ENCODE assay signal across 2 cellular contexts in genomic region chr17:59702304-59702703, GRCh38.
A peak's percentile ranks its signal among the peaks of the same experiment; 100 is the strongest.
TF ChIP-seq lines count a peak whose summit lies in the region.

No MANE protein-coding gene starts in this region.

TF ChIP-seq in SK-N-SH, 30 proteins besides CTCF, POLR2A, EP300 and RAD21:
- peak; percentile 6; the same call in 1 of the 2 replicates for TF ChIP-seq POLR2AphosphoS5 (IDR thresholded peaks at IDR 0.05; ENCODE audit: low read depth, low read length)
- no peak for TF ChIP-seq TEAD4 (IDR thresholded peaks at IDR 0.05; ENCODE audit: borderline replicate concordance, insufficient read depth)

TF ChIP-seq in SK-N-SH treated with all-trans-retinoic acid at 6 μM for 48 hours, 23 proteins besides CTCF, POLR2A, EP300 and RAD21:
- TF ChIP-seq ISL1 (CRISPR knock-in tag; IDR thresholded peaks at IDR 0.05) (no peak), TCF4 (CRISPR knock-in tag; IDR thresholded peaks at IDR 0.05; ENCODE audit: borderline replicate concordance) (no peak), ARNTL (CRISPR knock-in tag; IDR thresholded peaks at IDR 0.05; ENCODE audit: borderline replicate concordance, low read depth) (no peak), TSHZ2 (CRISPR knock-in tag; IDR thresholded peaks at IDR 0.05) (no peak), ZFP3 (CRISPR knock-in tag; IDR thresholded peaks at IDR 0.05) (no peak), RARB (CRISPR knock-in tag; IDR thresholded peaks at IDR 0.05) (no peak), OSR1 (CRISPR knock-in tag; IDR thresholded peaks at IDR 0.05) (no peak), ZC3H10 (CRISPR knock-in tag; IDR thresholded peaks at IDR 0.05) (no peak), CSRNP3 (CRISPR knock-in tag; IDR thresholded peaks at IDR 0.05) (no peak), ZFP30 (CRISPR knock-in tag; IDR thresholded peaks at IDR 0.05) (no peak), CSDC2 (CRISPR knock-in tag; IDR thresholded peaks at IDR 0.05) (no peak), CREB5 (CRISPR knock-in tag; IDR thresholded peaks at IDR 0.05; ENCODE audit: low read depth) (no peak), POU6F1 (CRISPR knock-in tag; IDR thresholded peaks at IDR 0.05; ENCODE audit: borderline replicate concordance, low read depth) (no peak), ESRRG (CRISPR knock-in tag; IDR thresholded peaks at IDR 0.05) (no peak), GLIS3 (CRISPR knock-in tag; IDR thresholded peaks at IDR 0.05) (no peak)
